In genomic region chr6:117226778-117227177, GRCh38 we compare ENCODE assay signal across 1 cellular context.
A peak's percentile ranks its signal among the peaks of the same experiment; 100 is the strongest.
TF ChIP-seq lines count a peak whose summit lies in the region.

No MANE protein-coding gene starts in this region.

TF ChIP-seq in HepG2, 621 proteins besides CTCF, POLR2A, EP300 and RAD21 (continued from another document):
- no peak for TF ChIP-seq ZBTB14 (CRISPR knock-in tag; IDR thresholded peaks at IDR 0.05)
- TF ChIP-seq SOX6 (IDR thresholded peaks at IDR 0.05): no peak
- 0 out of 2 replicates have a peak, but pooled peaks have one; percentile 38 for TF ChIP-seq SOX6 (CRISPR knock-in tag; IDR thresholded peaks at IDR 0.05)
- TF ChIP-seq SKI (IDR thresholded peaks at IDR 0.05; ENCODE audit: partially characterized antibody): peak; percentile 30
- no peak for TF ChIP-seq ZMAT3 (CRISPR knock-in tag; conservative IDR thresholded peaks at IDR 0.05)
- TF ChIP-seq ZBTB20 (CRISPR knock-in tag; IDR thresholded peaks at IDR 0.05; ENCODE audit: borderline replicate concordance, low read depth): no peak
- TF ChIP-seq SMYD3 (CRISPR knock-in tag; IDR thresholded peaks at IDR 0.05): no peak
- TF ChIP-seq CEBPG (CRISPR knock-in tag; IDR thresholded peaks at IDR 0.05): 0 out of 2 replicates have a peak, but pooled peaks have one; percentile 22
- TF ChIP-seq ZNF737 (CRISPR knock-in tag; IDR thresholded peaks at IDR 0.05; ENCODE audit: borderline replicate concordance): no peak
- no peak for TF ChIP-seq ZNF564 (CRISPR knock-in tag; IDR thresholded peaks at IDR 0.05)
- TF ChIP-seq SOX13 (IDR thresholded peaks at IDR 0.05): no peak
- TF ChIP-seq SOX13 (CRISPR knock-in tag; conservative IDR thresholded peaks at IDR 0.05 in 1 of 2, IDR thresholded peaks at IDR 0.05 in 1 of 2): peak in 1 of 2 experiments; percentile 37; a peak in 1 of 4 replicates
- TF ChIP-seq ZNF264 (CRISPR knock-in tag; IDR thresholded peaks at IDR 0.05): no peak
- TF ChIP-seq SIX4 (CRISPR knock-in tag; IDR thresholded peaks at IDR 0.05): no peak
- TF ChIP-seq ZBTB21 (CRISPR knock-in tag; IDR thresholded peaks at IDR 0.05): no peak
- TF ChIP-seq HMGXB4 (CRISPR knock-in tag; IDR thresholded peaks at IDR 0.05; ENCODE audit: borderline replicate concordance in 1 of 2, low read depth in 1 of 2): no peak
- no peak for TF ChIP-seq BCLAF1 (IDR thresholded peaks at IDR 0.05)
- no peak for TF ChIP-seq TSC22D2 (CRISPR knock-in tag; IDR thresholded peaks at IDR 0.05; ENCODE audit: borderline replicate concordance)
- no peak for TF ChIP-seq RAD51 (IDR thresholded peaks at IDR 0.05; ENCODE audit: borderline replicate concordance)
- TF ChIP-seq FOXJ3 (CRISPR knock-in tag; IDR thresholded peaks at IDR 0.05; ENCODE audit: borderline replicate concordance): 0 out of 2 replicates have a peak, but pooled peaks have one; percentile 18
- TF ChIP-seq, protein P1, sequence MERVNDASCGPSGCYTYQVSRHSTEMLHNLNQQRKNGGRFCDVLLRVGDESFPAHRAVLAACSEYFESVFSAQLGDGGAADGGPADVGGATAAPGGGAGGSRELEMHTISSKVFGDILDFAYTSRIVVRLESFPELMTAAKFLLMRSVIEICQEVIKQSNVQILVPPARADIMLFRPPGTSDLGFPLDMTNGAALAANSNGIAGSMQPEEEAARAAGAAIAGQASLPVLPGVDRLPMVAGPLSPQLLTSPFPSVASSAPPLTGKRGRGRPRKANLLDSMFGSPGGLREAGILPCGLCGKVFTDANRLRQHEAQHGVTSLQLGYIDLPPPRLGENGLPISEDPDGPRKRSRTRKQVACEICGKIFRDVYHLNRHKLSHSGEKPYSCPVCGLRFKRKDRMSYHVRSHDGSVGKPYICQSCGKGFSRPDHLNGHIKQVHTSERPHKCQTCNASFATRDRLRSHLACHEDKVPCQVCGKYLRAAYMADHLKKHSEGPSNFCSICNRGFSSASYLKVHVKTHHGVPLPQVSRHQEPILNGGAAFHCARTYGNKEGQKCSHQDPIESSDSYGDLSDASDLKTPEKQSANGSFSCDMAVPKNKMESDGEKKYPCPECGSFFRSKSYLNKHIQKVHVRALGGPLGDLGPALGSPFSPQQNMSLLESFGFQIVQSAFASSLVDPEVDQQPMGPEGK (CRISPR knock-in tag; IDR thresholded peaks at IDR 0.05): 0 out of 2 replicates have a peak, but pooled peaks have one; percentile 29
- 0 out of 2 replicates have a peak, but pooled peaks have one; percentile 60 for TF ChIP-seq ZNF12 (CRISPR knock-in tag; IDR thresholded peaks at IDR 0.05)
- peak; percentile 60 for TF ChIP-seq SOX5 (CRISPR knock-in tag; IDR thresholded peaks at IDR 0.05; ENCODE audit: borderline replicate concordance)
- TF ChIP-seq ZNF383 (CRISPR knock-in tag; IDR thresholded peaks at IDR 0.05; ENCODE audit: borderline replicate concordance): no peak
- TF ChIP-seq KDM5A (IDR thresholded peaks at IDR 0.05; ENCODE audit: borderline replicate concordance, low read length): no peak
- TF ChIP-seq, protein P2, sequence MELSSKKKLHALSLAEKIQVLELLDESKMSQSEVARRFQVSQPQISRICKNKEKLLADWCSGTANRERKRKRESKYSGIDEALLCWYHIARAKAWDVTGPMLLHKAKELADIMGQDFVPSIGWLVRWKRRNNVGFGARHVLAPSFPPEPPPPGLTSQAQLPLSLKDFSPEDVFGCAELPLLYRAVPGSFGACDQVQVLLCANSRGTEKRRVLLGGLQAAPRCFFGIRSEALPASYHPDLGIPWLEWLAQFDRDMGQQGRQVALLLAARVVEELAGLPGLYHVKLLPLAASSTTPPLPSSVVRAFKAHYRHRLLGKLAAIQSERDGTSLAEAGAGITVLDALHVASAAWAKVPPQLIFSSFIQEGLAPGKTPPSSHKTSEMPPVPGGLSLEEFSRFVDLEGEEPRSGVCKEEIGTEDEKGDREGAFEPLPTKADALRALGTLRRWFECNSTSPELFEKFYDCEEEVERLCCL (CRISPR knock-in tag; IDR thresholded peaks at IDR 0.05; ENCODE audit: borderline replicate concordance): no peak
- TF ChIP-seq, protein P3, sequence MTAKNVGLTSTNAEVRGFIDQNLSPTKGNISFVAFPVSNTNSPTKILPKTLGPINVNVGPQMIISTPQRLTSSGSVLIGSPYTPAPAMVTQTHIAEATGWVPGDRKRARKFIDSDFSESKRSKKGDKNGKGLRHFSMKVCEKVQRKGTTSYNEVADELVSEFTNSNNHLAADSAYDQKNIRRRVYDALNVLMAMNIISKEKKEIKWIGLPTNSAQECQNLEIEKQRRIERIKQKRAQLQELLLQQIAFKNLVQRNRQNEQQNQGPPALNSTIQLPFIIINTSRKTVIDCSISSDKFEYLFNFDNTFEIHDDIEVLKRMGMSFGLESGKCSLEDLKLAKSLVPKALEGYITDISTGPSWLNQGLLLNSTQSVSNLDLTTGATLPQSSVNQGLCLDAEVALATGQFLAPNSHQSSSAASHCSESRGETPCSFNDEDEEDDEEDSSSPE (CRISPR knock-in tag; IDR thresholded peaks at IDR 0.05): no peak
- TF ChIP-seq MED8 (CRISPR knock-in tag; IDR thresholded peaks at IDR 0.05; ENCODE audit: insufficient replicate concordance): no peak
- no peak for TF ChIP-seq SAP130 (CRISPR knock-in tag; IDR thresholded peaks at IDR 0.05; ENCODE audit: low read depth)
- TF ChIP-seq GZF1 (CRISPR knock-in tag; IDR thresholded peaks at IDR 0.05): no peak
- peak; percentile 77 for TF ChIP-seq HNF4A (CRISPR knock-in tag; IDR thresholded peaks at IDR 0.05)
- peak; percentile 48; the same call in 1 of the 2 replicates for TF ChIP-seq EHMT2 (IDR thresholded peaks at IDR 0.05; ENCODE audit: borderline replicate concordance, low read depth, low read length)
- TF ChIP-seq, protein P4, sequence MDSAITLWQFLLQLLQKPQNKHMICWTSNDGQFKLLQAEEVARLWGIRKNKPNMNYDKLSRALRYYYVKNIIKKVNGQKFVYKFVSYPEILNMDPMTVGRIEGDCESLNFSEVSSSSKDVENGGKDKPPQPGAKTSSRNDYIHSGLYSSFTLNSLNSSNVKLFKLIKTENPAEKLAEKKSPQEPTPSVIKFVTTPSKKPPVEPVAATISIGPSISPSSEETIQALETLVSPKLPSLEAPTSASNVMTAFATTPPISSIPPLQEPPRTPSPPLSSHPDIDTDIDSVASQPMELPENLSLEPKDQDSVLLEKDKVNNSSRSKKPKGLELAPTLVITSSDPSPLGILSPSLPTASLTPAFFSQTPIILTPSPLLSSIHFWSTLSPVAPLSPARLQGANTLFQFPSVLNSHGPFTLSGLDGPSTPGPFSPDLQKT (CRISPR knock-in tag; IDR thresholded peaks at IDR 0.05; ENCODE audit: borderline replicate concordance): no peak
- TF ChIP-seq MAFG (CRISPR knock-in tag; IDR thresholded peaks at IDR 0.05): no peak
- TF ChIP-seq RBM22 (optimal IDR thresholded peaks at IDR 0.05; ENCODE audit: low read length): no peak
